In genomic region chr9:7273575-7273974, GRCh38 we compare ENCODE assay signal across 13 cellular contexts.
DNase-seq lines count a peak whose midpoint lies in the region; FAIRE-seq and TF ChIP-seq lines count a peak whose summit lies in the region.
"Had no signal": no experiment of that assay in that cellular context is flagged by ENCODE, and none has a peak within 500 bp of the region (broad histone marks: within the 10 kb centered on the region; RNA-seq: fewer than 3 reads in every experiment).

No MANE protein-coding gene starts in this region.

- no peak overlapping the region for H4K8ac ChIP-seq in H9 (replicated peaks; ENCODE audit: insufficient read length, low read depth, low read length)

- H3K36me3 ChIP-seq in adrenal gland (replicated peaks in 1 of 2) (no peaks in the 10 kb centered on the region), kidney (ENCODE audit: control insufficient read depth in 1 of 2, insufficient read depth in 2 of 2, low read length in 2 of 2) (no peaks in the 10 kb centered on the region)

- intact Hi-C loops in adrenal gland (cut with DNase I) = no loop called here
- intact Hi-C loops in kidney (cut with DNase I) = no loop called here

- no peak overlapping the region for H2BK5ac ChIP-seq in H9 (ENCODE audit: insufficient read length, low read length)

- FAIRE-seq in kidney (lab: Jason Lieb, UNC) (no peak), GM19239 (lab: Jason Lieb, UNC) (no peak), GM12892 (lab: Jason Lieb, UNC) (no peak)
- FAIRE-seq: small intestine had no signal

- H2BK12ac ChIP-seq in H9 (ENCODE audit: insufficient read length, low read depth, low read length) = no peak overlapping the region

- peak overlapping the region in 1 of 3 experiments; percentile 40; a peak in 1 of 7 replicates for H3K27ac Mint-ChIP-seq in H9
- no peak overlapping the region for H3K27ac Mint-ChIP-seq in mesothelial cell of epicardium
- H3K27ac Mint-ChIP-seq: CD4-positive, alpha-beta memory T cell had no signal

- no peak overlapping the region for H3T11ph ChIP-seq in H9 (ENCODE audit: low read length)

- no peaks in the 10 kb centered on the region for H4K20me1 ChIP-seq in H9 (ENCODE audit: control insufficient read depth, insufficient read depth, insufficient read length)

- H4K5ac ChIP-seq in H9 (ENCODE audit: insufficient read length, low read depth, low read length) = no peak overlapping the region

- TF ChIP-seq CTCF in 22Rv1 (IDR thresholded peaks at IDR 0.05) = peak; percentile 29
- peak; percentile 65 for TF ChIP-seq CTCF in H9 (conservative IDR thresholded peaks at IDR 0.05)
- peak in 4 of 6 experiments; percentile 17 to 44 (median 24) for TF ChIP-seq CTCF in adrenal gland (IDR thresholded peaks at IDR 0.05)
- TF ChIP-seq CTCF in kidney (IDR thresholded peaks at IDR 0.05; ENCODE audit: borderline replicate concordance, extremely low read depth, insufficient read depth) = no peak
- no peak for TF ChIP-seq CTCF in mesothelial cell of epicardium (IDR thresholded peaks at IDR 0.05; ENCODE audit: unreplicated experiment)

- H2AFZ ChIP-seq in H9 (ENCODE audit: low read length) = no peak overlapping the region

- TF ChIP-seq POLR2A in adrenal gland (IDR thresholded peaks at IDR 0.05) (no peak), GM12892 (IDR thresholded peaks at IDR 0.05; ENCODE audit: low read depth, low read length) (no peak)

- H3K36me3 Mint-ChIP-seq in H9 (ENCODE audit: insufficient read depth in 1 of 3, low read depth in 3 of 3) (peaks cover 0 to 4% (median 2%) of the 10 kb centered on the region in 3 experiments; a peak in 2 of 7 replicates), mesothelial cell of epicardium (peaks cover 2% of the 10 kb centered on the region)
- H3K36me3 Mint-ChIP-seq: CD4-positive, alpha-beta memory T cell had no signal

- no peaks in the 10 kb centered on the region for H3K27me3 ChIP-seq in H9 (ENCODE audit: insufficient read depth, low read length)
- peaks cover 7% of the 10 kb centered on the region for H3K27me3 ChIP-seq in adrenal gland

- peaks cover 16 to 17% of the 10 kb centered on the region in 2 experiments for H3K4me1 Mint-ChIP-seq in H9
- peaks cover 3% of the 10 kb centered on the region for H3K4me1 Mint-ChIP-seq in mesothelial cell of epicardium
- H3K4me1 Mint-ChIP-seq: CD4-positive, alpha-beta memory T cell had no signal

- H3K4me3 ChIP-seq in adrenal gland (no peak overlapping the region), kidney (ENCODE audit: low read length in 2 of 2) (no peak overlapping the region)

- H2BK15ac ChIP-seq in H9 (ENCODE audit: low read depth, low read length) = no peak overlapping the region

- H3K9me3 Mint-ChIP-seq in H9 = peaks cover 3 to 8% of the 10 kb centered on the region in 2 experiments; a peak in 3 of 5 replicates
- peaks cover 2% of the 10 kb centered on the region for H3K9me3 Mint-ChIP-seq in mesothelial cell of epicardium

- H2AK5ac ChIP-seq in H9 (ENCODE audit: insufficient read length, low read length) = no peak overlapping the region

- no peaks in the 10 kb centered on the region for H3K9me3 ChIP-seq in H9 (ENCODE audit: control insufficient read depth, low read depth, low read length)
- no peaks in the 10 kb centered on the region for H3K9me3 ChIP-seq in adrenal gland (replicated peaks in 1 of 3)
- H3K9me3 ChIP-seq in kidney (ENCODE audit: control insufficient read depth in 1 of 2, low read length in 2 of 2) = no peaks in the 10 kb centered on the region

- no peak overlapping the region for H2BK120ac ChIP-seq in H9 (ENCODE audit: low read depth, low read length, poor library complexity, severe bottlenecking)

- no peaks in the 10 kb centered on the region for H3K23me2 ChIP-seq in H9 (ENCODE audit: insufficient read length, low read depth, low read length, poor library complexity, severe bottlenecking)

- H3K4me2 ChIP-seq in H9 (ENCODE audit: insufficient read depth, insufficient read length, low read length) = no peak overlapping the region

- H3K27me3 Mint-ChIP-seq in H9 (ENCODE audit: low read depth) = peaks cover 2% of the 10 kb centered on the region; the same call in 1 of the 2 replicates
- H3K27me3 Mint-ChIP-seq in mesothelial cell of epicardium (ENCODE audit: low read depth) = peaks cover 24% of the 10 kb centered on the region

- no peak overlapping the region for H3K23ac ChIP-seq in H9 (ENCODE audit: insufficient read length, low read depth, low read length)

- no CpG with 5 or more reads among the region's 5 CpGs for WGBS in H9 (ENCODE audit: extremely low coverage, insufficient read length, low lambda C conversion rate)
- 62 to 71% (median 64%) methylated on average over 5 of the region's 5 CpGs for WGBS in adrenal gland, 4 donors

- no peaks in the 10 kb centered on the region for H3K79me1 ChIP-seq in H9 (ENCODE audit: insufficient read depth, low read depth, low read length, poor library complexity, severe bottlenecking)

- H3K27ac ChIP-seq in 22Rv1 (no peak overlapping the region), H9 (ENCODE audit: insufficient read length, low read depth, low read length) (no peak overlapping the region), adrenal gland (no peak overlapping the region), kidney (ENCODE audit: low read depth in 2 of 2, low read length in 2 of 2) (no peak overlapping the region)

- no peak overlapping the region for H4K91ac ChIP-seq in H9 (ENCODE audit: insufficient read length, low read depth, low read length)

- H3K79me2 ChIP-seq in H9 (ENCODE audit: insufficient read depth, low read length) = no peaks in the 10 kb centered on the region

- H3K18ac ChIP-seq in H9 (ENCODE audit: insufficient read length, low read depth, low read length) = no peak overlapping the region

- no peak for DNase-seq in H9
- no peak for DNase-seq in adrenal gland
- DNase-seq in iPS-NIHi11 (ENCODE audit: low spot score) = peak; percentile 26
- DNase-seq in kidney = no peak
- no peak for DNase-seq in mesothelial cell of epicardium (ENCODE audit: low spot score in 2 of 2, unreplicated experiment in 2 of 2)
- DNase-seq in GM19239 (ENCODE audit: insufficient read length, low spot score) = no peak
- no peak for DNase-seq in GM12892 (ENCODE audit: insufficient read length)
- DNase-seq: activated CD4-positive, alpha-beta T cell treated with anti-CD3 and anti-CD28 coated beads for 1 hour; amniotic stem cell; CD4-positive, alpha-beta memory T cell; NCI-H446; small intestine had no signal

- H3K56ac ChIP-seq in H9 (ENCODE audit: insufficient read length, low read depth, low read length) = no peak overlapping the region

- H3K14ac ChIP-seq in H9 (ENCODE audit: insufficient read depth, low read length) = no peak overlapping the region

- no peak overlapping the region for H3K4ac ChIP-seq in H9 (ENCODE audit: low read depth, low read length)

- H3K4me1 ChIP-seq in H9 (ENCODE audit: insufficient read depth, low read length) (no peaks in the 10 kb centered on the region), adrenal gland (replicated peaks in 1 of 2) (no peaks in the 10 kb centered on the region), kidney (ENCODE audit: control insufficient read depth in 1 of 2, insufficient read depth in 1 of 2, low read depth in 1 of 2, low read length in 2 of 2) (no peaks in the 10 kb centered on the region)

- H3K9ac ChIP-seq in H9 (ENCODE audit: extremely low read depth, insufficient read length, low read length) (no peak overlapping the region), kidney (ENCODE audit: low read length in 2 of 2) (no peak overlapping the region)

- H3K4me3 Mint-ChIP-seq in H9 (no peak overlapping the region), mesothelial cell of epicardium (no peak overlapping the region)
- H3K4me3 Mint-ChIP-seq: CD4-positive, alpha-beta memory T cell had no signal

- H2BK20ac ChIP-seq in H9 (ENCODE audit: low read depth, low read length, poor library complexity, severe bottlenecking) = no peak overlapping the region

Comparison
In these comparisons a context has a peak if more than half of its experiments do, and no peak if none do; other contexts are left out.
1. CTCF ChIP-seq: peak in 22Rv1 (single experiment), H9 (single experiment) and adrenal gland (4 of 6); none in kidney (single experiment) and mesothelial cell of epicardium (single experiment).